ENCODE assay signal across 29 cellular contexts in the genomic region with DNA sequence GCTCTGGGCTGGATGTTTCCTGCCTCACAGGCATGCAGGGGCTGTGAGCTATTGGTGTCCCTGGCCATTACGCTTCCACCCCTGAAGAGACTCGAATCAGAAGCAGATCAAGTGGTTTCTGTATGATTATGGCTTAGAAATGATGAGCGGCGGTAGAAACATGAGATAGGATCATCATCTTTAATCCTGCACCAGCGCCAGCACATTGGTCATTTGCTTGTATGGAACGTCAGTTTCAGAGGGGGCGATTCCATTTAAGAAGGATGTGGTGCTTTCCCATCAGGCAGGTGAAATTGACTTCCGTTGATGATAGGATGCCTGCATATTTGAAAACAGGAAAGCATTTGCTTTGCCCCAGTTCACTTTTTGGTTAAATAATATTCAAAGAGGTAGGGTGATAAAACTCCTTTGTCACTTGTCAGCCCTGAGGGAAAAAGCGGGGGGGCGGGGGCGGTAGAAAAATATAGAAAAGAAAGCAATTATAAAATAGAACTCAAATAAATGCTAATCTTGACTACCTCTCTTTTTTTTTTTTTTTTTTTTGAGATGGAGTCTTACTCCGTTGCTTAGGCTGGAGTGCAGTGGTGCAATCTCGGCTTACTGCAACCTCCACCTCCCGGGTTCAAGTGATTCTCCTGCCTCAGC.
"Had no signal": no experiment of that assay in that cellular context is flagged by ENCODE, and none has a peak within 500 bp of the region (broad histone marks: within the 10 kb centered on the region; RNA-seq: fewer than 3 reads in every experiment).

No MANE protein-coding gene starts in this region.

- H3K27ac ChIP-seq: ascending aorta, cardiac muscle cell, coronary artery, dorsolateral prefrontal cortex, ovary, prostate gland, stomach, thyroid gland, upper lobe of left lung, WERI-Rb-1 had no signal

- H3K4me1 ChIP-seq: ascending aorta, stomach, thyroid gland had no signal

- H3K27me3 ChIP-seq: ascending aorta, cardiac muscle cell, ovary, stomach, thyroid gland, upper lobe of left lung had no signal

- H3K27ac Mint-ChIP-seq: activated CD4-positive, alpha-beta memory T cell treated with anti-CD3 and anti-CD28 coated beads for 36 hours; activated naive CD4-positive, alpha-beta T cell treated with anti-CD3 and anti-CD28 coated beads, Interleukin-2, amount 10 ng/mL, durations not matched to agents 7 days and 5 days; activated naive CD8-positive, alpha-beta T cell treated with anti-CD3 and anti-CD28 coated beads, Interleukin-2, amount 10 ng/mL, durations not matched to agents 7 days and 5 days; activated T-cell treated with anti-CD3 and anti-CD28 coated beads, Interleukin-2, amount 50 U/mL, for 24 hours; memory B cell; natural killer cell; stimulated activated naive B cell treated with anti-CD40 and anti-IgM and Interleukin-4, amounts not matched to agents 10 μg/mL and 1 μg/mL and 100 μg/mL, for 72 hours; T-helper 17 cell had no signal

- H3K27me3 Mint-ChIP-seq: activated CD4-positive, alpha-beta memory T cell treated with anti-CD3 and anti-CD28 coated beads for 36 hours; activated naive CD4-positive, alpha-beta T cell treated with anti-CD3 and anti-CD28 coated beads, Interleukin-2, amount 10 ng/mL, durations not matched to agents 7 days and 5 days; activated naive CD8-positive, alpha-beta T cell treated with anti-CD3 and anti-CD28 coated beads, Interleukin-2, amount 10 ng/mL, durations not matched to agents 7 days and 5 days; activated T-cell treated with anti-CD3 and anti-CD28 coated beads, Interleukin-2, amount 50 U/mL, for 24 hours; memory B cell; stimulated activated naive B cell treated with anti-CD40 and anti-IgM and Interleukin-4, amounts not matched to agents 10 μg/mL and 1 μg/mL and 100 μg/mL, for 72 hours had no signal

- H3K4me3 ChIP-seq: ascending aorta, cardiac muscle cell, coronary artery, dorsolateral prefrontal cortex, ovary, prostate gland, stomach, thyroid gland, upper lobe of left lung had no signal

- H3K4me3 Mint-ChIP-seq: activated CD4-positive, alpha-beta memory T cell treated with anti-CD3 and anti-CD28 coated beads for 36 hours; activated naive CD4-positive, alpha-beta T cell treated with anti-CD3 and anti-CD28 coated beads, Interleukin-2, amount 10 ng/mL, durations not matched to agents 7 days and 5 days; activated naive CD8-positive, alpha-beta T cell treated with anti-CD3 and anti-CD28 coated beads, Interleukin-2, amount 10 ng/mL, durations not matched to agents 7 days and 5 days; activated T-cell treated with anti-CD3 and anti-CD28 coated beads, Interleukin-2, amount 50 U/mL, for 24 hours; brain; memory B cell; natural killer cell; stimulated activated naive B cell treated with anti-CD40 and anti-IgM and Interleukin-4, amounts not matched to agents 10 μg/mL and 1 μg/mL and 100 μg/mL, for 72 hours; T-helper 17 cell had no signal

- H3K9me3 ChIP-seq: ascending aorta, ovary, prostate gland, stomach, thyroid gland, upper lobe of left lung had no signal

- ATAC-seq: activated CD4-positive, CD25-positive, alpha-beta regulatory T cell treated with anti-CD3 and anti-CD28 coated beads, Interleukin-2, amount 50 U/mL, for 24 hours; left colon; natural killer cell; stimulated activated naive B cell treated with anti-CD40 and anti-IgM and Interleukin-4, amounts not matched to agents 10 μg/mL and 1 μg/mL and 100 μg/mL, for 72 hours; T-helper 17 cell had no signal

- H3K36me3 Mint-ChIP-seq: activated CD4-positive, alpha-beta memory T cell treated with anti-CD3 and anti-CD28 coated beads for 36 hours; activated naive CD4-positive, alpha-beta T cell treated with anti-CD3 and anti-CD28 coated beads, Interleukin-2, amount 10 ng/mL, durations not matched to agents 7 days and 5 days; activated naive CD8-positive, alpha-beta T cell treated with anti-CD3 and anti-CD28 coated beads, Interleukin-2, amount 10 ng/mL, durations not matched to agents 7 days and 5 days; brain; memory B cell; natural killer cell; stimulated activated naive B cell treated with anti-CD40 and anti-IgM and Interleukin-4, amounts not matched to agents 10 μg/mL and 1 μg/mL and 100 μg/mL, for 72 hours had no signal

- H3K36me3 ChIP-seq: ascending aorta, cardiac muscle cell, ovary, prostate gland, stomach, thyroid gland, upper lobe of left lung, WERI-Rb-1 had no signal

- H3K4me1 Mint-ChIP-seq: activated naive CD4-positive, alpha-beta T cell treated with anti-CD3 and anti-CD28 coated beads, Interleukin-2, amount 10 ng/mL, durations not matched to agents 7 days and 5 days; activated naive CD8-positive, alpha-beta T cell treated with anti-CD3 and anti-CD28 coated beads, Interleukin-2, amount 10 ng/mL, durations not matched to agents 7 days and 5 days; memory B cell; natural killer cell; stimulated activated naive B cell treated with anti-CD40 and anti-IgM and Interleukin-4, amounts not matched to agents 10 μg/mL and 1 μg/mL and 100 μg/mL, for 72 hours; T-helper 17 cell had no signal

- DNase-seq: activated CD4-positive, alpha-beta memory T cell treated with anti-CD3 and anti-CD28 coated beads for 36 hours; activated CD4-positive, alpha-beta T cell treated with anti-CD3 and anti-CD28 coated beads for 48 hours; activated CD8-positive, alpha-beta memory T cell treated with anti-CD3 and anti-CD28 coated beads, Interleukin-2, amount 50 U/mL, for 48 hours; activated gamma-delta T cell; activated naive CD4-positive, alpha-beta T cell treated with anti-CD3 and anti-CD28 coated beads, Interleukin-2, amount 10 ng/mL, durations not matched to agents 7 days and 5 days; activated naive CD8-positive, alpha-beta T cell treated with anti-CD3 and anti-CD28 coated beads, Interleukin-2, amount 10 ng/mL, durations not matched to agents 7 days and 5 days; activated T-cell treated with anti-CD3 and anti-CD28 coated beads, Interleukin-2, amount 50 U/mL, for 24 hours; dorsolateral prefrontal cortex; effector memory CD4-positive, alpha-beta T cell; hippocampal formation; left colon; natural killer cell; ovary; stimulated activated CD4-positive, alpha-beta T cell treated with anti-CD3 and anti-CD28 coated beads, Interleukin-15, amount 100 ng/mL, for 24 hours; stimulated activated CD4-positive, alpha-beta T cell treated with anti-CD3 and anti-CD28 coated beads, Interleukin-2, amount 100 ng/mL, for 24 hours; stimulated activated naive B cell treated with anti-CD40 and anti-IgM and Interleukin-4, amounts not matched to agents 10 μg/mL and 1 μg/mL and 100 μg/mL, for 72 hours; stomach; T-helper 17 cell; T1000; thyroid gland; upper lobe of left lung; WERI-Rb-1 had no signal
